Comparison of ENCODE assay signal across 8 cellular contexts in genomic region chr19:33394006-33394722, GRCh38.
A peak's percentile ranks its signal among the peaks of the same experiment; 100 is the strongest.
DNase-seq lines count a peak whose midpoint lies in the region; ATAC-seq and TF ChIP-seq lines count a peak whose summit lies in the region.

No MANE protein-coding gene starts in this region.

- H3K9me3 Mint-ChIP-seq in nephron: no peaks in the 10 kb centered on the region

- TF ChIP-seq CTCF in epithelial cell of esophagus (IDR thresholded peaks at IDR 0.05; ENCODE audit: insufficient read depth, low read depth, low read length, missing control alignments): no peak
- no peak for TF ChIP-seq CTCF in nephron (IDR thresholded peaks at IDR 0.05; ENCODE audit: unreplicated experiment in 3 of 3)

- H3K27ac Mint-ChIP-seq in nephron: peak overlapping the region in 2 of 3 experiments; percentile 39 to 65

- peaks cover 19% of the 10 kb centered on the region for H3K4me1 Mint-ChIP-seq in nephron

- H3K36me3 Mint-ChIP-seq in nephron (ENCODE audit: low read depth): no peaks in the 10 kb centered on the region

- H3K27me3 Mint-ChIP-seq in nephron (ENCODE audit: low read depth): peaks cover 7% of the 10 kb centered on the region

- no peak overlapping the region for H3K4me3 ChIP-seq in epithelial cell of esophagus (ENCODE audit: low read length)

- peak; percentile 96 for DNase-seq in AG20443 (ENCODE audit: low spot score)
- DNase-seq in MV-4-11 (lab: John Stamatoyannopoulos, UW): peak; percentile 87
- DNase-seq in epithelial cell of esophagus (ENCODE audit: low read depth): peak; percentile 68
- DNase-seq in iPS-NIHi7 (ENCODE audit: extremely low spot score): no peak
- no peak for DNase-seq in effector CD8-positive, alpha-beta T cell (lab: John Stamatoyannopoulos, UW)
- no peak for DNase-seq in T-helper 9 cell

- ATAC-seq in HG03045 (IDR thresholded peaks at IDR 0.05; ENCODE audit: unreplicated experiment): no peak

- H3K4me3 Mint-ChIP-seq in nephron: no peak overlapping the region

Comparison
In these comparisons a context has a peak if more than half of its experiments do, and no peak if none do; other contexts are left out.
1. DNase-seq: peak in AG20443 (single experiment), MV-4-11 (single experiment) and epithelial cell of esophagus (single experiment); none in iPS-NIHi7 (single experiment), effector CD8-positive, alpha-beta T cell (single experiment) and T-helper 9 cell (single experiment).